In genomic region chr11:73141031-73141308, GRCh38 we compare ENCODE assay signal across 8 cellular contexts. TPM values are rescaled to one million over a fixed set of nuclear protein-coding genes. Genes with fewer than 3 reads are reported as not detected.
DNase-seq lines count a peak whose midpoint lies in the region; ATAC-seq and TF ChIP-seq lines count a peak whose summit lies in the region.

No MANE protein-coding gene starts in this region.

- no peaks in the 10 kb centered on the region for H3K9me3 Mint-ChIP-seq in activated CD4-positive, alpha-beta T cell treated with anti-CD3 and anti-CD28 coated beads for 36 hours (ENCODE audit: low read depth)
- H3K9me3 Mint-ChIP-seq in endodermal cell: no peaks in the 10 kb centered on the region
- H3K9me3 Mint-ChIP-seq in nephron progenitor cell: no peaks in the 10 kb centered on the region

- peaks cover 40% of the 10 kb centered on the region for H3K4me1 Mint-ChIP-seq in activated CD4-positive, alpha-beta T cell treated with anti-CD3 and anti-CD28 coated beads for 36 hours
- H3K4me1 Mint-ChIP-seq in endodermal cell (peaks cover 17% of the 10 kb centered on the region), nephron progenitor cell (peaks cover 42% of the 10 kb centered on the region)

- POLR2A ChIA-PET in activated CD4-positive, alpha-beta T cell treated with anti-CD3 and anti-CD28 coated beads for 36 hours (lab: Charles Lee): no interaction called here

- H3K27me3 ChIP-seq in endodermal cell (ENCODE audit: control insufficient read depth, insufficient read depth, low read length, poor library complexity, severe bottlenecking) (peaks cover 9% of the 10 kb centered on the region), foreskin keratinocyte (no peaks in the 10 kb centered on the region)

- H3K36me3 Mint-ChIP-seq in activated CD4-positive, alpha-beta T cell treated with anti-CD3 and anti-CD28 coated beads for 36 hours (ENCODE audit: low read depth): peaks cover 19% of the 10 kb centered on the region
- H3K36me3 Mint-ChIP-seq in endodermal cell (ENCODE audit: low read depth): peaks cover 11% of the 10 kb centered on the region
- H3K36me3 Mint-ChIP-seq in nephron progenitor cell (ENCODE audit: low read depth): peaks cover 29% of the 10 kb centered on the region

- WGBS in endodermal cell (ENCODE audit: insufficient coverage in 1 of 2, insufficient read length in 1 of 2), 2 experiments: 3 to 8% methylated on average over 7 to 17 of the region's 17 CpGs

- H3K27ac ChIP-seq in VCaP (peak overlapping the region; percentile 97), endodermal cell (ENCODE audit: low read depth, low read length) (peak overlapping the region; percentile 85), foreskin keratinocyte (no peak overlapping the region)

- CTCF ChIA-PET in activated CD4-positive, alpha-beta T cell treated with anti-CD3 and anti-CD28 coated beads for 36 hours (lab: Charles Lee): interaction anchor here (0.6 to 1.4 kb wide), 2 partner anchors 63 to 106 kb away, joined by 3 to 4 read pairs; no protein-coding TSS in a partner anchor

- no peaks in the 10 kb centered on the region for H3K9me3 ChIP-seq in endodermal cell (ENCODE audit: control insufficient read depth, low read length)

- H3K4me1 ChIP-seq in endodermal cell (ENCODE audit: control insufficient read depth, insufficient read depth, low read length) (no peaks in the 10 kb centered on the region), foreskin keratinocyte (peaks cover 14% of the 10 kb centered on the region)

- peak overlapping the region; percentile 92 for H3K4me3 Mint-ChIP-seq in activated CD4-positive, alpha-beta T cell treated with anti-CD3 and anti-CD28 coated beads for 36 hours
- H3K4me3 Mint-ChIP-seq in endodermal cell: peak overlapping the region; percentile 79
- H3K4me3 Mint-ChIP-seq in nephron progenitor cell: peak overlapping the region; percentile 94

- intact Hi-C loops in activated CD4-positive, alpha-beta T cell treated with anti-CD3 and anti-CD28 coated beads for 36 hours (cut with DNase I, micrococcal nuclease): loop anchor here (1.0 to 10.0 kb wide), 7 partner anchors 106 to 1026 kb away; partner anchors contain the start of genes ANAPC15 (in 1 of the 2), FAM168A (in 1 of the 2), RAB6A (in 1 of the 2) and RELT (in 1 of the 2)

- TF ChIP-seq CTCF in VCaP (conservative IDR thresholded peaks at IDR 0.05): peak; percentile 10; the same call in 1 of the 2 replicates
- TF ChIP-seq CTCF in endodermal cell (conservative IDR thresholded peaks at IDR 0.05): no peak
- no peak for TF ChIP-seq CTCF in nephron progenitor cell (IDR thresholded peaks at IDR 0.05)
- no peak for TF ChIP-seq CTCF in foreskin keratinocyte (conservative IDR thresholded peaks at IDR 0.05)

- ATAC-seq in activated CD4-positive, alpha-beta T cell treated with anti-CD3 and anti-CD28 coated beads for 36 hours: no peak
- ATAC-seq in foreskin keratinocyte (no peak), HG02981 (IDR thresholded peaks at IDR 0.05; ENCODE audit: unreplicated experiment) (no peak)

- H3K36me3 ChIP-seq in endodermal cell (ENCODE audit: control insufficient read depth, insufficient read depth, low read length): peaks cover 8% of the 10 kb centered on the region

- no peaks in the 10 kb centered on the region for H3K27me3 Mint-ChIP-seq in activated CD4-positive, alpha-beta T cell treated with anti-CD3 and anti-CD28 coated beads for 36 hours
- H3K27me3 Mint-ChIP-seq in endodermal cell (ENCODE audit: insufficient read depth) (peaks cover 15% of the 10 kb centered on the region), nephron progenitor cell (ENCODE audit: low read depth, poor library complexity) (no peaks in the 10 kb centered on the region)

- peak overlapping the region; percentile 91 for H3K27ac Mint-ChIP-seq in activated CD4-positive, alpha-beta T cell treated with anti-CD3 and anti-CD28 coated beads for 36 hours
- H3K27ac Mint-ChIP-seq in endodermal cell (no peak overlapping the region), nephron progenitor cell (peak overlapping the region; percentile 91)

- peak overlapping the region; percentile 3 for H3K9ac ChIP-seq in endodermal cell (ENCODE audit: extremely low read depth, low read length, poor library complexity, severe bottlenecking)

- H3K4me3 ChIP-seq in endodermal cell (ENCODE audit: low read length): peak overlapping the region; percentile 84

- DNase-seq in activated CD4-positive, alpha-beta T cell treated with anti-CD3 and anti-CD28 coated beads for 36 hours: peak; percentile 63
- DNase-seq in activated CD4-positive, alpha-beta T cell treated with anti-CD3 and anti-CD28 coated beads, Interleukin-2, amount 50 U/mL, for 4 hours: no peak
- DNase-seq in endodermal cell (no peak), nephron progenitor cell (no peak), foreskin keratinocyte (no peak), inferior parietal cortex (ENCODE audit: extremely low spot score) (no peak)

RNA-seq across cellular contexts. Expression of gene FCHSD2, which starts 1.1 kb away (rescaled TPM):
- 10 to 100 TPM; 24.1 to 24.7 TPM for total RNA-seq in activated CD4-positive, alpha-beta T cell treated with anti-CD3 and anti-CD28 coated beads for 36 hours
- 10 to 100 TPM; 14.0 to 17.6 TPM for total RNA-seq in endodermal cell
- 18.0 TPM for polyA plus RNA-seq in endodermal cell (2013, experiment 1 of 2)
- 19.5 TPM for polyA plus RNA-seq in endodermal cell (2013, experiment 2 of 2)
- total RNA-seq in foreskin keratinocyte: 14.7 and 15.4 TPM in 2 replicates
- 5.0 and 5.1 TPM in 2 replicates for polyA plus RNA-seq in foreskin keratinocyte
